In the genomic region with DNA sequence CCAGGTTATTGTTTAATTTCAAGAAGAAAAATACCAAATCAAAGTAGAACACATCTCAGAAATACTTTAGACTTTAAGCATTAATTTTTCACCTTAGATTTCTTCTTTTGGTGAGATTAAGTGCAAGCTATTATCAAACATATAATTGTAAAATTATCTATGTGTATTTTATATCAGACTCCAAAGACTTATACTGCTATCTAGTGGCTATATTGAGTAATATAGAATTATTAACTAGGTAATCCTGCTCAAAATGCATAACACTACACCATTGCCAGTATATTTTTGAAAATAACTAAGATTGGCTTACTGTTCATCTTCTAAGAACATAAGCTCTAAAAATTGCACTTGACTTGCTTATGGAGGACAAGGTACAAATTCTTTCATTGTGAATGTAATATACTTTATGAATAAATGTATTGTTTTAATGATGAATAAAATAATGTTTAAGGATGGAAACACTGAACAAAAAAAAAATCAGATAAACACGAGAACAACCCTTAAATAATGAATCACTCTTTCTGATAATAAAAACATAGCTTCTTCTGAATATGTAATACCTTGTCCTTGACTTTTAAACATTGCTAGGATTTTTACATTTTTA, we compare ENCODE assay signal across 11 cellular contexts.
DNase-seq lines count a peak whose midpoint lies in the region; TF ChIP-seq lines count a peak whose summit lies in the region.
"Had no signal": no experiment of that assay in that cellular context is flagged by ENCODE, and none has a peak within 500 bp of the region (broad histone marks: within the 10 kb centered on the region; RNA-seq: fewer than 3 reads in every experiment).

No MANE protein-coding gene starts in this region.

- H3K4me1 ChIP-seq in GM23248 (ENCODE audit: insufficient read depth) (no peaks in the 10 kb centered on the region), OCI-LY7 (ENCODE audit: insufficient read depth, low read length, poor library complexity, severe bottlenecking) (no peaks in the 10 kb centered on the region), hepatocyte (ENCODE audit: insufficient read depth) (no peaks in the 10 kb centered on the region), testis (no peaks in the 10 kb centered on the region)
- H3K4me1 ChIP-seq: Peyer's patch had no signal

- H3K9me2 ChIP-seq in GM23248 (ENCODE audit: insufficient read depth) = no peaks in the 10 kb centered on the region
- H3K9me2 ChIP-seq in OCI-LY7 (ENCODE audit: insufficient read depth, low read length) = no peaks in the 10 kb centered on the region
- H3K9me2 ChIP-seq in hepatocyte (replicated peaks; ENCODE audit: insufficient read depth) = no peaks in the 10 kb centered on the region

- CTCF ChIA-PET in OCI-LY7 (lab: Charles Lee; ENCODE audit: unreplicated experiment) = no interaction called here

- TF ChIP-seq POLR2A in testis (IDR thresholded peaks at IDR 0.05) (no peak), erythroblast (IDR thresholded peaks at IDR 0.05; ENCODE audit: low read length) (no peak)

- DNase-seq in AG10803 (ENCODE audit: low read depth) = peak; percentile 8
- peak; percentile 48 for DNase-seq in GM23248
- DNase-seq in OCI-LY7 (ENCODE audit: low spot score) = no peak
- no peak for DNase-seq in hepatocyte (ENCODE audit: low spot score)
- no peak for DNase-seq in activated gamma-delta T cell (lab: John Stamatoyannopoulos, UW)
- DNase-seq in testis = no peak
- no peak for DNase-seq in erythroblast (lab: John Stamatoyannopoulos, UW)
- no peak for DNase-seq in HK-2 (ENCODE audit: unreplicated experiment)
- DNase-seq: effector memory CD4-positive, alpha-beta T cell; Peyer's patch; stimulated activated naive CD4-positive, alpha-beta T cell had no signal

- no peaks in the 10 kb centered on the region for H4K20me1 ChIP-seq in GM23248 (ENCODE audit: insufficient read depth)
- H4K20me1 ChIP-seq in OCI-LY7 (ENCODE audit: insufficient read depth, low read length) = no peaks in the 10 kb centered on the region
- H4K20me1 ChIP-seq in hepatocyte (ENCODE audit: insufficient read depth, poor library complexity, severe bottlenecking) = no peaks in the 10 kb centered on the region

- H3K9me3 ChIP-seq in GM23248 (ENCODE audit: low read depth) = no peaks in the 10 kb centered on the region
- no peaks in the 10 kb centered on the region for H3K9me3 ChIP-seq in OCI-LY7 (ENCODE audit: low read length)
- H3K9me3 ChIP-seq in hepatocyte (ENCODE audit: low read depth) = no peaks in the 10 kb centered on the region
- no peaks in the 10 kb centered on the region for H3K9me3 ChIP-seq in testis
- H3K9me3 ChIP-seq: Peyer's patch had no signal

- no peak overlapping the region for H3K9ac ChIP-seq in GM23248

- TF ChIP-seq CTCF in AG10803 (conservative IDR thresholded peaks at IDR 0.05; ENCODE audit: low read length) = peak; percentile 60
- peak; percentile 52 for TF ChIP-seq CTCF in OCI-LY7 (conservative IDR thresholded peaks at IDR 0.05; ENCODE audit: low read length)
- TF ChIP-seq CTCF in hepatocyte (IDR thresholded peaks at IDR 0.05; ENCODE audit: poor library complexity) = peak; percentile 62
- peak in 1 of 3 experiments; percentile 33 for TF ChIP-seq CTCF in testis (IDR thresholded peaks at IDR 0.05)

- POLR2A ChIA-PET in OCI-LY7 (lab: Charles Lee) = interaction anchor here (0.6 to 1.0 kb wide), 3 partner anchors 13 to 30 kb away, joined by 3 to 6 read pairs (median 3); no protein-coding TSS in a partner anchor

- in situ Hi-C loops in GM23248 (cut with MboI) = loop anchor here (25.0 kb wide), 3 partner anchors 761 to 1536 kb away; no protein-coding TSS in a partner anchor

- intact Hi-C loops in OCI-LY7 (cut with micrococcal nuclease; ENCODE audit: unreplicated experiment) = no loop called here
- intact Hi-C loops in testis (cut with DNase I; ENCODE audit: low total_unique reads) = no loop called here

- H2AFZ ChIP-seq in GM23248 (no peak overlapping the region), OCI-LY7 (ENCODE audit: low read length) (no peak overlapping the region), hepatocyte (no peak overlapping the region)

- H3F3A ChIP-seq in GM23248 (ENCODE audit: insufficient read depth) = no peaks in the 10 kb centered on the region

- H3K27me3 ChIP-seq in GM23248 (replicated peaks; ENCODE audit: insufficient read depth) (no peaks in the 10 kb centered on the region), hepatocyte (no peaks in the 10 kb centered on the region), testis (no peaks in the 10 kb centered on the region)
- H3K27me3 ChIP-seq: Peyer's patch had no signal

- H3K27ac ChIP-seq in GM23248 = no peak overlapping the region
- no peak overlapping the region for H3K27ac ChIP-seq in OCI-LY7 (ENCODE audit: low read depth, low read length, poor library complexity, severe bottlenecking)
- no peak overlapping the region for H3K27ac ChIP-seq in hepatocyte
- H3K27ac ChIP-seq in testis = no peak overlapping the region
- H3K27ac ChIP-seq: Peyer's patch had no signal

- H3K79me2 ChIP-seq in GM23248 (ENCODE audit: insufficient read depth) (no peaks in the 10 kb centered on the region), OCI-LY7 (ENCODE audit: insufficient read depth, low read depth, low read length) (no peaks in the 10 kb centered on the region), hepatocyte (no peaks in the 10 kb centered on the region)

- 40 to 44% methylated on average over 1 of the region's 1 CpG for WGBS in GM23248 (ENCODE audit: low coverage in 1 of 2, low lambda C conversion rate in 2 of 2, missing lambda C conversion rate in 2 of 2), 2 experiments
- WGBS in hepatocyte (ENCODE audit: low lambda C conversion rate, missing lambda C conversion rate) = 55% methylated on average over 1 of the region's 1 CpG
- 37 to 56% methylated on average over 1 of the region's 1 CpG for WGBS in testis, 2 donors

- no TSS peak for BruUV-seq in OCI-LY7 (replicated peaks; lab: Mats Ljungman, UMichigan)

- H3K4me3 ChIP-seq in AG10803 (ENCODE audit: low read length) (no peak overlapping the region), GM23248 (no peak overlapping the region), OCI-LY7 (ENCODE audit: low read depth, low read length, poor library complexity, severe bottlenecking) (no peak overlapping the region), hepatocyte (no peak overlapping the region), testis (no peak overlapping the region)
- H3K4me3 ChIP-seq: Peyer's patch had no signal

- no peak overlapping the region for H3K4me2 ChIP-seq in GM23248 (ENCODE audit: unreplicated experiment)
- H3K4me2 ChIP-seq in OCI-LY7 (ENCODE audit: low read length) = no peak overlapping the region
- H3K4me2 ChIP-seq in hepatocyte = no peak overlapping the region

- H3K36me3 ChIP-seq in GM23248 (ENCODE audit: low read depth) (no peaks in the 10 kb centered on the region), OCI-LY7 (ENCODE audit: insufficient read depth, low read length) (no peaks in the 10 kb centered on the region), hepatocyte (replicated peaks; ENCODE audit: insufficient read depth, low read depth) (no peaks in the 10 kb centered on the region), testis (ENCODE audit: low read depth, missing control alignments) (no peaks in the 10 kb centered on the region)
- H3K36me3 ChIP-seq: Peyer's patch had no signal

Comparison
In these comparisons a context has a peak if more than half of its experiments do, and no peak if none do; other contexts are left out.
1. DNase-seq: peak in AG10803 (single experiment) and GM23248 (single experiment); none in OCI-LY7 (single experiment), hepatocyte (single experiment), activated gamma-delta T cell (single experiment), testis (single experiment), erythroblast (0 of 2) and HK-2 (single experiment).